ENCODE assay signal across 8 cellular contexts in genomic region chr3:187616307-187616939, GRCh38. TPM values are rescaled to one million over a fixed set of nuclear protein-coding genes. Genes with fewer than 3 reads are reported as not detected.
DNase-seq lines count a peak whose midpoint lies in the region; ATAC-seq and TF ChIP-seq lines count a peak whose summit lies in the region.

No MANE protein-coding gene starts in this region.

- DNase-seq in GM19240 (ENCODE audit: insufficient read length, low spot score) (peak; percentile 41), Karpas-422 (peak; percentile 93), SK-MEL-5 (ENCODE audit: low read depth, low spot score) (peak; percentile 76), right atrium auricular region (ENCODE audit: low spot score) (no peak), spleen (no peak)
- peak; percentile 79 for DNase-seq in activated naive CD4-positive, alpha-beta T cell treated with anti-CD3 and anti-CD28 coated beads for 36 hours

- no peak overlapping the region for H3K27ac ChIP-seq in C4-2B
- no peak overlapping the region for H3K27ac ChIP-seq in Karpas-422 (ENCODE audit: low read length)
- no peak overlapping the region for H3K27ac ChIP-seq in right atrium auricular region
- no peak overlapping the region for H3K27ac ChIP-seq in spleen

- H3K27ac Mint-ChIP-seq in activated naive CD4-positive, alpha-beta T cell treated with anti-CD3 and anti-CD28 coated beads for 36 hours: no peak overlapping the region

- H3K4me3 ChIP-seq in Karpas-422 (ENCODE audit: low read length) (no peak overlapping the region), right atrium auricular region (no peak overlapping the region), spleen (no peak overlapping the region)

- H3K4me2 ChIP-seq in Karpas-422 (ENCODE audit: low read depth, low read length, poor library complexity, severe bottlenecking): no peak overlapping the region

- intact Hi-C loops in activated naive CD4-positive, alpha-beta T cell treated with anti-CD3 and anti-CD28 coated beads for 36 hours (cut with micrococcal nuclease): loop anchor here (1.0 to 5.0 kb wide), 6 partner anchors 63 to 1531 kb away; no protein-coding TSS in a partner anchor
- intact Hi-C loops in spleen (cut with DNase I; ENCODE audit: low total_unique reads): no loop called here

- no peak for TF ChIP-seq POLR2A in spleen (IDR thresholded peaks at IDR 0.05)

- H3K9me3 ChIP-seq in Karpas-422 (ENCODE audit: low read length) (no peaks in the 10 kb centered on the region), right atrium auricular region (no peaks in the 10 kb centered on the region), spleen (no peaks in the 10 kb centered on the region)

- no peaks in the 10 kb centered on the region for H3K36me3 Mint-ChIP-seq in activated naive CD4-positive, alpha-beta T cell treated with anti-CD3 and anti-CD28 coated beads for 36 hours (ENCODE audit: low read depth)

- no peak overlapping the region for H2AFZ ChIP-seq in Karpas-422 (ENCODE audit: low read length)

- no peaks in the 10 kb centered on the region for H3K79me2 ChIP-seq in Karpas-422 (ENCODE audit: low read length)

- WGBS in spleen, 5 donors: 46 to 63% (median 52%) methylated on average over 4 of the region's 4 CpGs

- no peak for ATAC-seq in GM18873 (IDR thresholded peaks at IDR 0.05; ENCODE audit: low FRiP score, unreplicated experiment)

- no peak overlapping the region for H3K4me3 Mint-ChIP-seq in activated naive CD4-positive, alpha-beta T cell treated with anti-CD3 and anti-CD28 coated beads for 36 hours

- H3K27me3 ChIP-seq in Karpas-422 (ENCODE audit: low read length): no peaks in the 10 kb centered on the region
- no peaks in the 10 kb centered on the region for H3K27me3 ChIP-seq in right atrium auricular region
- peaks cover 0 to 14% (median 0%) of the 10 kb centered on the region in 7 donors for H3K27me3 ChIP-seq in spleen (replicated peaks in 1 of 7)

- H3K36me3 ChIP-seq in Karpas-422 (ENCODE audit: insufficient read depth, low read length) (no peaks in the 10 kb centered on the region), right atrium auricular region (no peaks in the 10 kb centered on the region), spleen (no peaks in the 10 kb centered on the region)

- peaks cover 4% of the 10 kb centered on the region for H3K27me3 Mint-ChIP-seq in activated naive CD4-positive, alpha-beta T cell treated with anti-CD3 and anti-CD28 coated beads for 36 hours (ENCODE audit: low read depth)

- no peak overlapping the region for H3K9ac ChIP-seq in Karpas-422 (ENCODE audit: low read length)

- no peaks in the 10 kb centered on the region for H3K4me1 Mint-ChIP-seq in activated naive CD4-positive, alpha-beta T cell treated with anti-CD3 and anti-CD28 coated beads for 36 hours (ENCODE audit: low read depth)

- TF ChIP-seq CTCF in C4-2B (conservative IDR thresholded peaks at IDR 0.05): peak; percentile 94
- peak; percentile 50 to 79 for TF ChIP-seq CTCF in right atrium auricular region (IDR thresholded peaks at IDR 0.05)
- TF ChIP-seq CTCF in spleen (IDR thresholded peaks at IDR 0.05 in 8 of 11, conservative IDR thresholded peaks at IDR 0.05 in 3 of 11): peak; percentile 21 to 85 (median 65)

- in situ Hi-C loops in SK-MEL-5 (cut with HindIII; ENCODE audit: low pct_unique_long_range_greater_than_20kb, low sequenced_read_pairs): loop anchor here (10.0 kb wide), 1 partner anchor 272 kb away; no protein-coding TSS in a partner anchor

- H3K4me1 ChIP-seq in Karpas-422 (ENCODE audit: low read length) (0 out of 2 replicates have a peak, but pooled peaks cover 3% of the 10 kb centered on the region), right atrium auricular region (no peaks in the 10 kb centered on the region), spleen (no peaks in the 10 kb centered on the region)

- no peaks in the 10 kb centered on the region for H4K20me1 ChIP-seq in Karpas-422 (ENCODE audit: insufficient read depth, low read depth, low read length)

- no peaks in the 10 kb centered on the region for H3K9me3 Mint-ChIP-seq in activated naive CD4-positive, alpha-beta T cell treated with anti-CD3 and anti-CD28 coated beads for 36 hours

- H3K9me2 ChIP-seq in Karpas-422 (replicated peaks; ENCODE audit: insufficient read depth, low read length): no peaks in the 10 kb centered on the region

- CTCF ChIA-PET in activated naive CD4-positive, alpha-beta T cell treated with anti-CD3 and anti-CD28 coated beads for 36 hours (lab: Charles Lee): interaction anchor here (0.7 to 3.3 kb wide), 21 partner anchors 10 to 355 kb away, joined by 3 to 86 read pairs (median 5); no protein-coding TSS in a partner anchor

RNA-seq across cellular contexts. Expression of gene SST, which starts 53.8 kb away (rescaled TPM):
- total RNA-seq in Karpas-422 (2014; rRNA removed; shearing (Covaris generic); ENCODE audit: low replicate concordance): not detected in 2 replicates
- total RNA-seq in SK-MEL-5 (2014; rRNA removed; shearing (Covaris generic)): not detected in 2 replicates
- polyA plus RNA-seq in SK-MEL-5 (2015; cell fraction: cytosol; rRNA removed): not detected in 2 replicates
- not detected in 2 replicates for polyA plus RNA-seq in SK-MEL-5 (2015; cell fraction: nucleus; rRNA removed)
- not detected for total RNA-seq in activated naive CD4-positive, alpha-beta T cell treated with anti-CD3 and anti-CD28 coated beads for 36 hours
- total RNA-seq in right atrium auricular region (not detected), spleen (not detected)
- under 1 TPM in 2 of 3 donors, not detected in 1; 0.26 to 0.52 TPM for polyA plus RNA-seq in spleen

Comparison
In these comparisons a context has a peak if more than half of its experiments do, and no peak if none do; other contexts are left out.
1. DNase-seq: peak in GM19240 (single experiment), Karpas-422 (single experiment), SK-MEL-5 (single experiment) and activated naive CD4-positive, alpha-beta T cell treated with anti-CD3 and anti-CD28 coated beads for 36 hours (single experiment); none in right atrium auricular region (single experiment) and spleen (single experiment).
2. Peak in every context shown above with its lines, with median percentiles within 50 percentile points of each other: CTCF ChIP-seq.